In the genomic region with DNA sequence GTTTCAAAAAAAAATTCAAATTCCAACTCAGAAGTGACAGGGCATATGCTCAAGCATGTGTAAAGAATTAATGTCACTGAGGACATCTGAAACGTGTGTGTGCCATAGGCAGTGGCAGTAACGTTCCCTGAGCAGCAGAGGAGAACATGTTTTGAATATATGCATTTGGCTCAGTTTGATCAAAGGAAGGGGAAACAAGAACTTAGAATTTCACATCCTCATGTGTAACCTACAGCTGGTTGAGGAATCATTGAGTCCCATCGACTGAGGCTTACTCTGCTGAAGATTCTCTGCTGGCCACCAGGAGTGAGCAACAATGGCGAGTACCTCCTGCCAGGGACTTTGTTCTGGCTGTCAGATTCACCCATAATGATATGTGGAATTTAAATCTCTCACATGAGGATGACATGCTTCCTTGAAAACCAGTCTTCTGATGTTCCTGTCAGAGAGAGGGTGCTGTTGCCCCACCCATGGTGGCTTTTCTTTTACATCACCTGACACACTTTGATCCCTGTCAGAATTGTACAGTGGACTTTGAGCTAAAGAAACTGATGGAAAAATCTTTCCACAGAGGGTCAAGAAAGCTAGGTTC, we compare ENCODE assay signal across 19 cellular contexts. TPM values are rescaled to one million over a fixed set of nuclear protein-coding genes. Genes with fewer than 3 reads are reported as not detected.
DNase-seq lines count a peak whose midpoint lies in the region; ATAC-seq and TF ChIP-seq lines count a peak whose summit lies in the region.
"Had no signal": no experiment of that assay in that cellular context is flagged by ENCODE, and none has a peak within 500 bp of the region (broad histone marks: within the 10 kb centered on the region; RNA-seq: fewer than 3 reads in every experiment).

No MANE protein-coding gene starts in this region.

- peak overlapping the region in 6 of 8 donors; percentile 26 to 80 (median 50) for H3K4me3 Mint-ChIP-seq in naive B cell
- H3K4me3 Mint-ChIP-seq: effector memory CD8-positive, alpha-beta T cell had no signal

- no peak overlapping the region for H3K4me3 ChIP-seq in Peyer's patch
- H3K4me3 ChIP-seq: right lobe of liver, thyroid gland had no signal

- H3K9me3 ChIP-seq in Peyer's patch: no peaks in the 10 kb centered on the region
- H3K9me3 ChIP-seq: right lobe of liver, thyroid gland had no signal

- no peak for TF ChIP-seq POLR2A in Peyer's patch (IDR thresholded peaks at IDR 0.05)

- H3K36me3 ChIP-seq in Peyer's patch: peaks cover 0 to 87% (median 0%) of the 10 kb centered on the region in 3 donors

- H3K27me3 ChIP-seq in Peyer's patch: no peaks in the 10 kb centered on the region
- H3K27me3 ChIP-seq: right lobe of liver, thyroid gland had no signal

- peak; percentile 59 for DNase-seq in naive B cell
- DNase-seq in Peyer's patch: no peak
- no peak for DNase-seq in NCI-H446 (lab: John Stamatoyannopoulos, UW)
- DNase-seq in dermis blood vessel endothelial cell: no peak
- no peak for DNase-seq in SIG-M5 treated with dmso at 0.1 percent for 504 hours (lab: John Stamatoyannopoulos, UW; ENCODE audit: unreplicated experiment)
- DNase-seq: amniotic stem cell; DMS 273 treated with DMSO at 0.1 percent for 48 hours; effector memory CD8-positive, alpha-beta T cell; left cardiac atrium; right lobe of liver; stimulated activated CD4-positive, alpha-beta T cell treated with anti-CD3 and anti-CD28 coated beads, Interleukin-4, amount 100 ng/mL, for 4 hours; T-helper 1 cell; thyroid gland had no signal

- H3K27ac Mint-ChIP-seq in naive B cell: peak overlapping the region; percentile 27 to 79 (median 54)

- no peak for TF ChIP-seq CTCF in Peyer's patch (IDR thresholded peaks at IDR 0.05)

- H3K4me1 Mint-ChIP-seq in naive B cell: peaks cover 16 to 26% (median 22%) of the 10 kb centered on the region in 3 donors

- no peaks in the 10 kb centered on the region for H3K9me3 Mint-ChIP-seq in naive B cell
- H3K9me3 Mint-ChIP-seq: effector memory CD8-positive, alpha-beta T cell had no signal

- H3K27me3 Mint-ChIP-seq in naive B cell: no peaks in the 10 kb centered on the region
- H3K27me3 Mint-ChIP-seq: effector memory CD8-positive, alpha-beta T cell had no signal

- H3K4me1 ChIP-seq in Peyer's patch: peaks cover 0 to 3% (median 0%) of the 10 kb centered on the region in 4 donors
- H3K4me1 ChIP-seq: right lobe of liver, thyroid gland had no signal

- peaks cover 30% of the 10 kb centered on the region in 2 donors for H3K36me3 Mint-ChIP-seq in naive B cell

- no peak overlapping the region for H3K27ac ChIP-seq in Peyer's patch
- H3K27ac ChIP-seq: right lobe of liver, thyroid gland, VCaP had no signal

- ATAC-seq in GM18498 (IDR thresholded peaks at IDR 0.05; ENCODE audit: unreplicated experiment): peak; percentile 41
- peak; percentile 58 for ATAC-seq in GM21619 (IDR thresholded peaks at IDR 0.05; ENCODE audit: unreplicated experiment)
- peak; percentile 44 for ATAC-seq in HG03432 (IDR thresholded peaks at IDR 0.05; ENCODE audit: unreplicated experiment)
- ATAC-seq in naive B cell (ENCODE audit: low read depth in 2 of 2): peak; percentile 93 to 96
- ATAC-seq: effector memory CD8-positive, alpha-beta T cell; left cardiac atrium; right lobe of liver; Right ventricle myocardium inferior had no signal

RNA-seq across cellular contexts. Expression of gene GORASP1, which starts 21.3 kb away (rescaled TPM):
- polyA plus RNA-seq in naive B cell (ENCODE audit: low read depth in 6 of 6): 10 to 100 TPM; 19.7 to 36.7 (median 27.2) TPM
- total RNA-seq in Peyer's patch (100 to 1,000 TPM in 3 of 4 donors, 10 to 100 TPM in 1; 85.8 to 145 (median 128) TPM), dermis blood vessel endothelial cell (36.4 and 41.2 TPM in 2 replicates)

RNA-seq across cellular contexts. Expression of gene TTC21A, which starts 21.3 kb away (rescaled TPM):
- 10 to 100 TPM in 4 of 6 donors, 1 to 10 TPM in 2; 3.8 to 14.8 (median 11.2) TPM for polyA plus RNA-seq in naive B cell (ENCODE audit: low read depth in 6 of 6)
- total RNA-seq in Peyer's patch (10 to 100 TPM in 2 of 4 donors, 1 to 10 TPM in 2; 8.4 to 41.3 (median 19.1) TPM), dermis blood vessel endothelial cell (1.5 and 1.9 TPM in 2 replicates)

RNA-seq across cellular contexts. Expression of gene WDR48, which starts 34.3 kb away (rescaled TPM):
- polyA plus RNA-seq in naive B cell (ENCODE audit: low read depth in 6 of 6): 10 to 100 TPM; 23.5 to 66.0 (median 54.3) TPM
- total RNA-seq in Peyer's patch: 10 to 100 TPM; 24.2 to 35.5 (median 31.2) TPM
- 52.3 and 57.3 TPM in 2 replicates for total RNA-seq in dermis blood vessel endothelial cell

RNA-seq across cellular contexts. Expression of gene SCN11A, which starts 34.4 kb away (rescaled TPM):
- under 1 TPM in 1 of 6 donors, not detected in 5; 0.06 TPM for polyA plus RNA-seq in naive B cell (ENCODE audit: low read depth in 6 of 6)
- total RNA-seq in Peyer's patch (1 to 10 TPM in 1 of 4 donors, under 1 TPM in 2, not detected in 1; 0.28 to 1.7 (median 0.67) TPM), dermis blood vessel endothelial cell (under 0.01 TPM in 1 of 2 replicates, not detected in the other)
- total RNA-seq: HT1080, left cardiac atrium had no signal

Comparison
In these comparisons a context has a peak if more than half of its experiments do, and no peak if none do; other contexts are left out.
1. ATAC-seq: peak in every context shown above with its lines; median percentile 94 in naive B cell; 58 in GM21619; 44 in HG03432; 41 in GM18498.